19 cellular contexts compared by ENCODE assay signal in the genomic region with DNA sequence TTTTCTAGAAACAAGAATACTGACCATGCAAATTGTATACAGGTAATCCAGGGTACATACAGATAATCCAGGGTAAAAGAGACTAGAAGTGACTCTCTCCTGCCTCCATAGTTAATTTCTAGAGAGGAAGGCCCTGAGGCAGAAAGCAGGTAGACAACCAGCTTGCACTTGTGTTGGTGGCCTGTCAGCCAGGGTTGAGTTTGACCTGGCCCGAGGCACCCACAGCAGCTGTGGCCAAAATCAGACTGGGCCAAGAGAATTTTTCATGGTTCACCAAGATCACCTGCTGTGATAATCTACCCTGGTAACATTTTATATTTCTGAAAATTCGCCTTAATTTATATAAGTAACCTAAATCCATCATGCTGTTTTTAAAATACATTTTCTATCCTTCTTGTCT.
DNase-seq lines count a peak whose midpoint lies in the region; ATAC-seq and TF ChIP-seq lines count a peak whose summit lies in the region.
"Had no signal": no experiment of that assay in that cellular context is flagged by ENCODE, and none has a peak within 500 bp of the region (broad histone marks: within the 10 kb centered on the region; RNA-seq: fewer than 3 reads in every experiment).

No MANE protein-coding gene starts in this region.

- DNase-seq in G401 (ENCODE audit: low spot score), result peak; percentile 51
- DNase-seq in PC-3, result no peak
- DNase-seq in neuronal stem cell (ENCODE audit: low spot score), result no peak
- no peak for DNase-seq in NCI-H345 treated with DMSO at 0.1 percent for 48 hours (lab: John Stamatoyannopoulos, UW; ENCODE audit: unreplicated experiment)
- DNase-seq in caudate nucleus (lab: John Stamatoyannopoulos, UW), result no peak
- DNase-seq in psoas muscle, result no peak
- DNase-seq: ACHN, COR-L47, DMS153, DMS79 treated with DMSO at 0.1 percent for 48 hours, EL, GDM1, GOT3, H9 had no signal

- H3K36me3 ChIP-seq in PC-3 (ENCODE audit: low read depth, low read length) (no peaks in the 10 kb centered on the region), neuronal stem cell (replicated peaks in 1 of 2; ENCODE audit: control insufficient read depth in 2 of 2, insufficient read depth in 2 of 2, low read length in 2 of 2) (no peaks in the 10 kb centered on the region), psoas muscle (ENCODE audit: insufficient read depth in 1 of 2, low read depth in 1 of 2) (no peaks in the 10 kb centered on the region)

- no TSS peak for BruUV-seq in PC-3 (replicated peaks; lab: Mats Ljungman, UMichigan)

- no peak overlapping the region for H2BK12ac ChIP-seq in neuronal stem cell (ENCODE audit: low read length)

- H2BK15ac ChIP-seq in neuronal stem cell (ENCODE audit: low read length), result no peak overlapping the region

- no peak overlapping the region for H2BK5ac ChIP-seq in neuronal stem cell (ENCODE audit: low read length)

- no peaks in the 10 kb centered on the region for H3K79me2 ChIP-seq in PC-3 (ENCODE audit: low read length)

- no peaks in the 10 kb centered on the region for H4K20me1 ChIP-seq in PC-3 (ENCODE audit: low read length)

- no peak overlapping the region for H3K4me2 ChIP-seq in PC-3 (ENCODE audit: low read length)
- H3K4me2 ChIP-seq in neuronal stem cell (ENCODE audit: insufficient read depth, low read length, poor library complexity, severe bottlenecking), result no peak overlapping the region

- CTCF ChIA-PET in PC-3 (lab: Charles Lee), result interaction anchor here (0.6 kb wide), 1 partner anchor 33 kb away, joined by 3 read pairs; no protein-coding TSS in a partner anchor

- in situ Hi-C loops in G401 (cut with HindIII; ENCODE audit: low sequenced_read_pairs), result no loop called here

- POLR2A ChIA-PET in PC-3 (lab: Charles Lee; ENCODE audit: unreplicated experiment), result no interaction called here

- no peaks in the 10 kb centered on the region for H3K79me1 ChIP-seq in neuronal stem cell (ENCODE audit: low read depth, low read length)

- no peaks in the 10 kb centered on the region for H3K9me3 Mint-ChIP-seq in activated T-helper 17 cell treated with anti-CD3 and anti-CD28 coated beads, Interleukin-2, amount 50 U/mL, for 72 hours
- H3K9me3 Mint-ChIP-seq: CD4-positive, alpha-beta memory T cell; H9 had no signal

- peak overlapping the region; percentile 66; the same call in 1 of the 2 replicates for H2AFZ ChIP-seq in PC-3 (ENCODE audit: low read length)
- H2AFZ ChIP-seq in neuronal stem cell (ENCODE audit: low read length), result peak overlapping the region; percentile 26

- H3K27me3 Mint-ChIP-seq in activated T-helper 17 cell treated with anti-CD3 and anti-CD28 coated beads, Interleukin-2, amount 50 U/mL, for 72 hours, result no peaks in the 10 kb centered on the region
- H3K27me3 Mint-ChIP-seq: IgD-negative memory B cell had no signal

- no peak overlapping the region for H4K91ac ChIP-seq in neuronal stem cell (ENCODE audit: low read depth, low read length, poor library complexity)

- ATAC-seq in PC-3 (no peak), GM21526 (IDR thresholded peaks at IDR 0.05; ENCODE audit: low FRiP score, unreplicated experiment) (no peak), psoas muscle (no peak)
- no peak for ATAC-seq in activated T-helper 17 cell treated with anti-CD3 and anti-CD28 coated beads, Interleukin-2, amount 50 U/mL, for 72 hours (replicated peaks)

- no peaks in the 10 kb centered on the region for H3F3A ChIP-seq in PC-3 (ENCODE audit: low read length, unreplicated experiment)

- H3K9ac ChIP-seq in PC-3 (ENCODE audit: low read length) (no peak overlapping the region), neuronal stem cell (ENCODE audit: low read depth, low read length, poor library complexity) (no peak overlapping the region)

- no peaks in the 10 kb centered on the region for H3K4me1 Mint-ChIP-seq in activated T-helper 17 cell treated with anti-CD3 and anti-CD28 coated beads, Interleukin-2, amount 50 U/mL, for 72 hours

- H3K4me1 ChIP-seq in PC-3 (ENCODE audit: insufficient read depth, low read length) (no peaks in the 10 kb centered on the region), neuronal stem cell (ENCODE audit: control insufficient read depth in 2 of 2, insufficient read depth in 1 of 2, low read depth in 1 of 2, low read length in 2 of 2) (no peaks in the 10 kb centered on the region), psoas muscle (no peaks in the 10 kb centered on the region)

- peak overlapping the region; percentile 35 for H3K4me3 Mint-ChIP-seq in activated T-helper 17 cell treated with anti-CD3 and anti-CD28 coated beads, Interleukin-2, amount 50 U/mL, for 72 hours
- H3K4me3 Mint-ChIP-seq: H9, IgD-negative memory B cell had no signal

- no peaks in the 10 kb centered on the region for H3K9me2 ChIP-seq in PC-3 (replicated peaks; ENCODE audit: low read length)

- H3K4ac ChIP-seq in neuronal stem cell (ENCODE audit: low read length), result no peak overlapping the region

- no peak overlapping the region for H2AK5ac ChIP-seq in neuronal stem cell (ENCODE audit: low read depth, low read length)

- no peak overlapping the region for H3K18ac ChIP-seq in neuronal stem cell (ENCODE audit: low read length)

- H3K23ac ChIP-seq in neuronal stem cell (ENCODE audit: low read depth, low read length, poor library complexity), result no peak overlapping the region

- H3K4me3 ChIP-seq in PC-3 (ENCODE audit: low read length), result no peak overlapping the region
- no peak overlapping the region for H3K4me3 ChIP-seq in neuronal stem cell (ENCODE audit: low read length in 2 of 2)
- no peak overlapping the region for H3K4me3 ChIP-seq in psoas muscle

- no peak overlapping the region for H2BK120ac ChIP-seq in neuronal stem cell (ENCODE audit: low read depth, low read length)

- WGBS in neuronal stem cell (ENCODE audit: extremely low coverage in 2 of 2, insufficient read length in 2 of 2, insufficient replicate concordance in 1 of 2), 2 donors, result no CpG with 5 or more reads among the region's 2 CpGs
- 39 to 62% (median 57%) methylated on average over 2 of the region's 2 CpGs for WGBS in psoas muscle, 3 donors

- H3K36me3 Mint-ChIP-seq in activated T-helper 17 cell treated with anti-CD3 and anti-CD28 coated beads, Interleukin-2, amount 50 U/mL, for 72 hours (ENCODE audit: low read depth), result no peaks in the 10 kb centered on the region
- H3K36me3 Mint-ChIP-seq: CD4-positive, alpha-beta memory T cell had no signal

- H3K27ac ChIP-seq in PC-3 (ENCODE audit: low read length), result no peak overlapping the region
- H3K27ac ChIP-seq in neuronal stem cell (replicated peaks; ENCODE audit: low read length), result no peak overlapping the region
- no peak overlapping the region for H3K27ac ChIP-seq in caudate nucleus (ENCODE audit: low read depth, low read length)
- H3K27ac ChIP-seq in psoas muscle, result no peak overlapping the region
- H3K27ac ChIP-seq: C4-2B had no signal

- intact Hi-C loops in PC-3 (cut with micrococcal nuclease), result no loop called here
- intact Hi-C loops in psoas muscle (cut with DNase I), result no loop called here

- H4K8ac ChIP-seq in neuronal stem cell (ENCODE audit: low read depth, low read length), result no peak overlapping the region

- H3K9me3 ChIP-seq in PC-3 (ENCODE audit: low read length) (no peaks in the 10 kb centered on the region), neuronal stem cell (replicated peaks in 1 of 2; ENCODE audit: control insufficient read depth in 2 of 2, insufficient read depth in 1 of 2, low read depth in 1 of 2, low read length in 2 of 2) (no peaks in the 10 kb centered on the region), psoas muscle (no peaks in the 10 kb centered on the region)

- H3K27me3 ChIP-seq in PC-3 (ENCODE audit: low read length), result no peaks in the 10 kb centered on the region
- no peaks in the 10 kb centered on the region for H3K27me3 ChIP-seq in neuronal stem cell (ENCODE audit: control insufficient read depth in 3 of 3, insufficient read depth in 3 of 3, low read depth in 1 of 3, low read length in 3 of 3)
- no peaks in the 10 kb centered on the region for H3K27me3 ChIP-seq in psoas muscle (ENCODE audit: insufficient read depth in 3 of 3, low read length in 2 of 3)

- no peak overlapping the region for H3K14ac ChIP-seq in neuronal stem cell (ENCODE audit: low read length)

- no peak for TF ChIP-seq CTCF in PC-3 (conservative IDR thresholded peaks at IDR 0.05; ENCODE audit: low read depth, low read length)
- TF ChIP-seq CTCF in psoas muscle (IDR thresholded peaks at IDR 0.05), result no peak

- no peak overlapping the region for H3K27ac Mint-ChIP-seq in activated T-helper 17 cell treated with anti-CD3 and anti-CD28 coated beads, Interleukin-2, amount 50 U/mL, for 72 hours
- H3K27ac Mint-ChIP-seq: H9, IgD-negative memory B cell had no signal
